ENCODE assay signal across 33 cellular contexts in genomic region chr20:45776931-45777330, GRCh38. TPM values are rescaled to one million over a fixed set of nuclear protein-coding genes. Genes with fewer than 3 reads are reported as not detected.
"Had no signal": no experiment of that assay in that cellular context is flagged by ENCODE, and none has a peak within 500 bp of the region (broad histone marks: within the 10 kb centered on the region; RNA-seq: fewer than 3 reads in every experiment).

No MANE protein-coding gene starts in this region.

- H3K9me3 ChIP-seq: esophagus squamous epithelium, heart right ventricle, testis, tibial nerve, upper lobe of left lung had no signal

- H3K4me3 ChIP-seq: coronary artery, esophagus squamous epithelium, heart right ventricle, neural progenitor cell, testis, tibial nerve, upper lobe of left lung had no signal

- H3K4me2 ChIP-seq: neural progenitor cell had no signal

- H3K27ac Mint-ChIP-seq: immature natural killer cell; naive thymus-derived CD4-positive, alpha-beta T cell; nephron; neural progenitor cell; progenitor cell of endocrine pancreas; stimulated activated memory B cell treated with anti-CD40 and anti-IgM and Interleukin-4, amounts not matched to agents 10 μg/mL and 1 μg/mL and 100 μg/mL, for 72 hours had no signal

- H3K4me1 ChIP-seq: neural progenitor cell, parathyroid adenoma had no signal

- H3K4me3 Mint-ChIP-seq: immature natural killer cell; naive thymus-derived CD4-positive, alpha-beta T cell; nephron; neural progenitor cell; stimulated activated memory B cell treated with anti-CD40 and anti-IgM and Interleukin-4, amounts not matched to agents 10 μg/mL and 1 μg/mL and 100 μg/mL, for 72 hours had no signal

- H3K27me3 Mint-ChIP-seq: progenitor cell of endocrine pancreas had no signal

- H3K9me3 Mint-ChIP-seq: immature natural killer cell; naive thymus-derived CD4-positive, alpha-beta T cell; nephron; neural progenitor cell; stimulated activated memory B cell treated with anti-CD40 and anti-IgM and Interleukin-4, amounts not matched to agents 10 μg/mL and 1 μg/mL and 100 μg/mL, for 72 hours had no signal

- H3K79me2 ChIP-seq: parathyroid adenoma had no signal

- H3K4me1 Mint-ChIP-seq: immature natural killer cell; neural progenitor cell; stimulated activated memory B cell treated with anti-CD40 and anti-IgM and Interleukin-4, amounts not matched to agents 10 μg/mL and 1 μg/mL and 100 μg/mL, for 72 hours had no signal

- DNase-seq: dermis blood vessel endothelial cell; effector memory CD4-positive, alpha-beta T cell; esophagus squamous epithelium; foreskin melanocyte; glutamatergic neuron; heart right ventricle; hippocampal formation; immature natural killer cell; mesendoderm; midbrain; naive thymus-derived CD4-positive, alpha-beta T cell; stimulated activated CD4-positive, alpha-beta T cell treated with anti-CD3 and anti-CD28 coated beads, Interleukin-4, amount 100 ng/mL, for 4 hours; stimulated activated naive CD8-positive, alpha-beta T cell treated with anti-CD3 and anti-CD28 coated beads, Interleukin-15, Interleukin-2, amounts not matched to agents 100 U/mL and 50 U/mL, for 24 hours; substantia nigra; testis had no signal

- H2AFZ ChIP-seq: neural progenitor cell, parathyroid adenoma had no signal

- H3K36me3 Mint-ChIP-seq: immature natural killer cell; naive thymus-derived CD4-positive, alpha-beta T cell; neural progenitor cell; stimulated activated memory B cell treated with anti-CD40 and anti-IgM and Interleukin-4, amounts not matched to agents 10 μg/mL and 1 μg/mL and 100 μg/mL, for 72 hours had no signal

- H3K9ac ChIP-seq: neural progenitor cell, parathyroid adenoma had no signal

- H3K27ac ChIP-seq: heart right ventricle, neural progenitor cell, parathyroid adenoma, testis had no signal

- H3K27me3 ChIP-seq: esophagus squamous epithelium, neural progenitor cell, testis, tibial nerve, upper lobe of left lung had no signal

- FAIRE-seq: endothelial cell of umbilical vein, keratinocyte had no signal

- ATAC-seq: heart right ventricle; left lobe of liver; naive thymus-derived CD4-positive, alpha-beta T cell; sciatic nerve; stimulated activated memory B cell treated with anti-CD40 and anti-IgM and Interleukin-4, amounts not matched to agents 10 μg/mL and 1 μg/mL and 100 μg/mL, for 72 hours; stimulated activated naive CD8-positive, alpha-beta T cell treated with anti-CD3 and anti-CD28 coated beads, Interleukin-15, Interleukin-2, amounts not matched to agents 100 U/mL and 50 U/mL, for 24 hours had no signal

- H3K36me3 ChIP-seq: esophagus squamous epithelium, heart right ventricle, neural progenitor cell, tibial nerve, upper lobe of left lung had no signal

RNA-seq across cellular contexts. Expression of gene WFDC3, which starts 14.8 kb away (rescaled TPM):
- total RNA-seq: dermis blood vessel endothelial cell; endothelial cell of umbilical vein; left lobe of liver; liver; lung microvascular endothelial cell; naive thymus-derived CD4-positive, alpha-beta T cell; osteoblast; skeletal muscle tissue had no signal
- polyA plus RNA-seq: immature natural killer cell; naive thymus-derived CD4-positive, alpha-beta T cell had no signal

RNA-seq across cellular contexts. Expression of gene UBE2C, which starts 35.5 kb away (rescaled TPM):
- polyA plus RNA-seq: naive thymus-derived CD4-positive, alpha-beta T cell had no signal

RNA-seq across cellular contexts. Expression of gene TNNC2, which starts 50.2 kb away (rescaled TPM):
- total RNA-seq: dermis blood vessel endothelial cell, endothelial cell of umbilical vein, epithelial cell of proximal tubule, left lobe of liver, lung microvascular endothelial cell, progenitor cell of endocrine pancreas had no signal
- polyA plus RNA-seq: naive thymus-derived CD4-positive, alpha-beta T cell had no signal

RNA-seq across cellular contexts. Expression of gene SPINT4, which starts 54.8 kb away (rescaled TPM):
- total RNA-seq: dermis blood vessel endothelial cell; endothelial cell of umbilical vein; epithelial cell of proximal tubule; esophagus squamous epithelium; heart right ventricle; left lobe of liver; liver; lung microvascular endothelial cell; mucosa of gallbladder; naive thymus-derived CD4-positive, alpha-beta T cell; osteoblast; progenitor cell of endocrine pancreas; sciatic nerve; skeletal muscle tissue; testis; tibial nerve; upper lobe of left lung had no signal
- polyA plus RNA-seq: endothelial cell of umbilical vein; heart right ventricle; immature natural killer cell; keratinocyte; liver; naive thymus-derived CD4-positive, alpha-beta T cell had no signal
